8 cellular contexts compared by ENCODE assay signal in the genomic region with DNA sequence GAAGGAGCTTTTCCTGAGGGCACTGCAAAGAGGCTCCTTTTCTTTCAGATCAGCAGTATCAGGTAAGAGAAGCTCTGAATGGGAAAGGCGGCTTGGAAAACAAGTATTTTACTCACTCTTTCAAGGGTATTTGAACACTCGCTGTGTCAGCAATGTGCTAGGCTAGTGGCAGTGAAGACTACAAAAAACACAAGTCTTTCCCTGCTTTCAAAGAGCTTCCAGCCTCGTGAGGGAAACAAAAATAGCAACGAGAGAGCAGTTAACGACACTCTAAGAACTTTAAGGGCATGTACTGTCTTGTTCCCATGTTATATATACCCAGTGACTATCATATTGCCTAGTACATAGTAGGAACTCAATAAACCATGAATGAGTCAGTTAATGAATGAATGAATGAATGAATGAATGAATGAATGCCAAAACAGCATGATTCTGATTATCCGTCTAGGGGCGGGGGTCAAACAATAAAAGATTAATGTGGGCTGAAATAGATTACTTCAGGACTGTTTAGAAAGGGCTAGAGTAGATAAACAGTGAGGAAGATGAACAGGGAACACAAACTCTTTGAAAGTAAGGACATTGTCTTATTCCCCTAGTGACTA. TPM values are rescaled to one million over a fixed set of nuclear protein-coding genes. Genes with fewer than 3 reads are reported as not detected.
DNase-seq lines count a peak whose midpoint lies in the region; ATAC-seq and TF ChIP-seq lines count a peak whose summit lies in the region.

No MANE protein-coding gene starts in this region.

- peaks cover 7% of the 10 kb centered on the region for H3K4me1 ChIP-seq in CD4-positive, CD25-positive, alpha-beta regulatory T cell (ENCODE audit: control insufficient read depth, insufficient read depth, low read length, poor library complexity, severe bottlenecking)

- peaks cover 0 to 10% (median 6%) of the 10 kb centered on the region in 4 donors for H3K4me1 Mint-ChIP-seq in CD4-positive, CD25-positive, alpha-beta regulatory T cell
- H3K4me1 Mint-ChIP-seq in chondrocyte (ENCODE audit: low read depth) (peaks cover 18% of the 10 kb centered on the region), naive B cell (peaks cover 15 to 23% (median 18%) of the 10 kb centered on the region in 3 donors)

- H3K36me3 Mint-ChIP-seq in CD4-positive, CD25-positive, alpha-beta regulatory T cell: no peaks in the 10 kb centered on the region
- H3K36me3 Mint-ChIP-seq in chondrocyte (ENCODE audit: low read depth): no peaks in the 10 kb centered on the region
- no peaks in the 10 kb centered on the region for H3K36me3 Mint-ChIP-seq in naive B cell

- H3K9me3 Mint-ChIP-seq in CD4-positive, CD25-positive, alpha-beta regulatory T cell: peaks cover 0 to 1% (median 0%) of the 10 kb centered on the region in 7 donors
- H3K9me3 Mint-ChIP-seq in chondrocyte (ENCODE audit: low read depth): no peaks in the 10 kb centered on the region
- H3K9me3 Mint-ChIP-seq in naive B cell: no peaks in the 10 kb centered on the region

- H3K27ac ChIP-seq in CD4-positive, CD25-positive, alpha-beta regulatory T cell (ENCODE audit: insufficient read depth, low read length, poor library complexity, severe bottlenecking): no peak overlapping the region

- no peaks in the 10 kb centered on the region for H3K9me3 ChIP-seq in CD4-positive, CD25-positive, alpha-beta regulatory T cell (ENCODE audit: control insufficient read depth in 2 of 2, low read length in 2 of 2)

- no peaks in the 10 kb centered on the region for H3K36me3 ChIP-seq in CD4-positive, CD25-positive, alpha-beta regulatory T cell (ENCODE audit: control insufficient read depth, insufficient read depth, low read length)

- H3K27me3 Mint-ChIP-seq in CD4-positive, CD25-positive, alpha-beta regulatory T cell: peaks cover 35% of the 10 kb centered on the region
- H3K27me3 Mint-ChIP-seq in chondrocyte (ENCODE audit: low read depth) (peaks cover 1% of the 10 kb centered on the region), naive B cell (peaks cover 24 to 35% (median 25%) of the 10 kb centered on the region in 3 donors)

- TF ChIP-seq CTCF in chondrocyte (IDR thresholded peaks at IDR 0.05): no peak

- peaks cover 7% of the 10 kb centered on the region for H3K27me3 ChIP-seq in CD4-positive, CD25-positive, alpha-beta regulatory T cell (ENCODE audit: control insufficient read depth, insufficient read depth, low read length)

- ATAC-seq in CD4-positive, CD25-positive, alpha-beta regulatory T cell (ENCODE audit: low read depth in 2 of 2): no peak
- ATAC-seq in HG03439 (IDR thresholded peaks at IDR 0.05; ENCODE audit: unreplicated experiment) (peak; percentile 7), naive B cell (ENCODE audit: low read depth in 2 of 2) (peak in 1 of 2 donors; percentile 1), GM19395 (IDR thresholded peaks at IDR 0.05; ENCODE audit: unreplicated experiment) (no peak)

- peak overlapping the region in 1 of 4 donors; percentile 84 for H3K4me3 Mint-ChIP-seq in CD4-positive, CD25-positive, alpha-beta regulatory T cell
- peak overlapping the region; percentile 79 for H3K4me3 Mint-ChIP-seq in chondrocyte (ENCODE audit: unreplicated experiment)
- peak overlapping the region in 7 of 8 donors; percentile 82 to 92 (median 87) for H3K4me3 Mint-ChIP-seq in naive B cell

- DNase-seq in CD4-positive, CD25-positive, alpha-beta regulatory T cell: no peak
- DNase-seq in chondrocyte (ENCODE audit: low spot score) (no peak), naive B cell (no peak), NCI-H1694 treated with DMSO at 0.1 percent for 48 hours (lab: John Stamatoyannopoulos, UW) (no peak), DMS 273 (lab: John Stamatoyannopoulos, UW; ENCODE audit: unreplicated experiment) (no peak), NCI-H526 (lab: John Stamatoyannopoulos, UW) (no peak)

- H3K27ac Mint-ChIP-seq in CD4-positive, CD25-positive, alpha-beta regulatory T cell: no peak overlapping the region
- H3K27ac Mint-ChIP-seq in chondrocyte (ENCODE audit: unreplicated experiment): peak overlapping the region; percentile 87
- H3K27ac Mint-ChIP-seq in naive B cell: peak overlapping the region in 4 of 6 donors; percentile 69 to 96 (median 86)

- peak overlapping the region; percentile 38 for H3K4me3 ChIP-seq in CD4-positive, CD25-positive, alpha-beta regulatory T cell (ENCODE audit: low read depth, low read length)

RNA-seq across cellular contexts. Expression of a gene that starts 14.2 kb away (rescaled TPM):
- not detected for total RNA-seq in CD4-positive, CD25-positive, alpha-beta regulatory T cell
- under 1 TPM in 1 of 4 donors, not detected in 3; 0.15 TPM for polyA plus RNA-seq in CD4-positive, CD25-positive, alpha-beta regulatory T cell
- 0.21 TPM in 1 of 3 replicates, not detected in the others for total RNA-seq in chondrocyte
- polyA plus RNA-seq in naive B cell (ENCODE audit: low read depth in 6 of 6): not detected

Comparison
In these comparisons a context has a peak if more than half of its experiments do, and no peak if none do; other contexts are left out.
1. H3K27ac Mint-ChIP-seq: peak in chondrocyte (single experiment) and naive B cell (4 of 6); none in CD4-positive, CD25-positive, alpha-beta regulatory T cell (0 of 3).